8 cellular contexts compared by ENCODE assay signal in genomic region chr16:24729967-24730815, GRCh38. TPM values are rescaled to one million over a fixed set of nuclear protein-coding genes. Genes with fewer than 3 reads are reported as not detected.
DNase-seq lines count a peak whose midpoint lies in the region; ATAC-seq and TF ChIP-seq lines count a peak whose summit lies in the region.

No MANE protein-coding gene starts in this region.

- peaks cover 32 to 46% (median 45%) of the 10 kb centered on the region in 11 experiments; a peak in 20 of 22 replicates for H4K20me1 ChIP-seq in BLaER1 treated with 17β-estradiol and CSF1 and Interleukin-3, amounts not matched to agents 10 nM and 100 nM

- 0% methylated on average over 58 to 59 of the region's 59 CpGs for WGBS in heart right ventricle, 2 donors

- H3K4me1 ChIP-seq in BLaER1 treated with 17β-estradiol and CSF1 and Interleukin-3, amounts not matched to agents 10 nM and 100 nM: peaks cover 24 to 48% (median 36%) of the 10 kb centered on the region in 10 experiments; a peak in 19 of 20 replicates
- peaks cover 5 to 51% (median 45%) of the 10 kb centered on the region in 9 donors for H3K4me1 ChIP-seq in heart right ventricle

- peak; percentile 20 for ATAC-seq in GM21360 (IDR thresholded peaks at IDR 0.05; ENCODE audit: unreplicated experiment)
- peak in 1 of 8 donors; percentile 14 for ATAC-seq in heart right ventricle

- no peaks in the 10 kb centered on the region for H3K27me3 ChIP-seq in BLaER1 treated with 17β-estradiol and CSF1 and Interleukin-3, amounts not matched to agents 10 nM and 100 nM
- no peaks in the 10 kb centered on the region for H3K27me3 ChIP-seq in heart right ventricle

- H3K4me3 ChIP-seq in BLaER1 treated with 17β-estradiol and CSF1 and Interleukin-3, amounts not matched to agents 10 nM and 100 nM: peak overlapping the region; percentile 84 to 98 (median 92)
- peak overlapping the region; percentile 57 to 90 (median 83) for H3K4me3 ChIP-seq in heart right ventricle

- intact Hi-C loops in heart right ventricle (cut with DNase I): loop anchor here in 6 of 10 donors (2.0 to 10.0 kb wide), 5 partner anchors 29 to 188 kb away; no protein-coding TSS in a partner anchor

- peak overlapping the region; percentile 69 to 90 (median 85) for H3K4me2 ChIP-seq in BLaER1 treated with 17β-estradiol and CSF1 and Interleukin-3, amounts not matched to agents 10 nM and 100 nM

- peaks cover 21 to 43% (median 36%) of the 10 kb centered on the region in 11 experiments for H3K36me3 ChIP-seq in BLaER1 treated with 17β-estradiol and CSF1 and Interleukin-3, amounts not matched to agents 10 nM and 100 nM
- H3K36me3 ChIP-seq in heart right ventricle: peaks cover 0 to 31% (median 0%) of the 10 kb centered on the region in 9 donors

- H3K27ac ChIP-seq in BLaER1 treated with 17β-estradiol and CSF1 and Interleukin-3, amounts not matched to agents 10 nM and 100 nM: peak overlapping the region; percentile 86 to 98 (median 95)
- peak overlapping the region; percentile 77 to 98 (median 96) for H3K27ac ChIP-seq in heart right ventricle

- no peak for TF ChIP-seq CTCF in heart right ventricle (IDR thresholded peaks at IDR 0.05)

- DNase-seq in NOMO-1 treated with dmso at 0.1 percent for 144 hours (lab: John Stamatoyannopoulos, UW; ENCODE audit: unreplicated experiment): peak; percentile 29
- DNase-seq in activated naive CD4-positive, alpha-beta T cell treated with anti-CD3 and anti-CD28 coated beads, Interleukin-2, amount 50 U/mL, for 16 hours: peak; percentile 39
- DNase-seq in heart right ventricle: peak; percentile 16 to 52
- DNase-seq in putamen (ENCODE audit: low spot score): peak; percentile 30
- DNase-seq in GDM1 (lab: John Stamatoyannopoulos, UW): no peak
- DNase-seq in NCI-H2029 treated with DMSO at 0.1 percent for 48 hours (lab: John Stamatoyannopoulos, UW): no peak

- no peaks in the 10 kb centered on the region for H3K9me3 ChIP-seq in BLaER1 treated with 17β-estradiol and CSF1 and Interleukin-3, amounts not matched to agents 10 nM and 100 nM (replicated peaks in 1 of 11)
- H3K9me3 ChIP-seq in heart right ventricle: no peaks in the 10 kb centered on the region

- H3K9ac ChIP-seq in BLaER1 treated with 17β-estradiol and CSF1 and Interleukin-3, amounts not matched to agents 10 nM and 100 nM: peak overlapping the region; percentile 93 to 98 (median 97)

RNA-seq across cellular contexts. Expression of gene TNRC6A, which starts 0.7 kb away (rescaled TPM):
- 10 to 100 TPM; 31.6 to 51.4 (median 37.3) TPM for total RNA-seq in heart right ventricle
- polyA plus RNA-seq in heart right ventricle: 10 to 100 TPM in 1 of 2 donors, 1 to 10 TPM in 1; 8.3 to 35.1 TPM

Comparison
In these comparisons a context has a peak if more than half of its experiments do, and no peak if none do; other contexts are left out.
1. DNase-seq: peak in NOMO-1 treated with dmso at 0.1 percent for 144 hours (single experiment), activated naive CD4-positive, alpha-beta T cell treated with anti-CD3 and anti-CD28 coated beads, Interleukin-2, amount 50 U/mL, for 16 hours (single experiment), heart right ventricle (2 of 2) and putamen (single experiment); none in GDM1 (single experiment) and NCI-H2029 treated with DMSO at 0.1 percent for 48 hours (single experiment).